ENCODE assay signal across 10 cellular contexts in the genomic region with DNA sequence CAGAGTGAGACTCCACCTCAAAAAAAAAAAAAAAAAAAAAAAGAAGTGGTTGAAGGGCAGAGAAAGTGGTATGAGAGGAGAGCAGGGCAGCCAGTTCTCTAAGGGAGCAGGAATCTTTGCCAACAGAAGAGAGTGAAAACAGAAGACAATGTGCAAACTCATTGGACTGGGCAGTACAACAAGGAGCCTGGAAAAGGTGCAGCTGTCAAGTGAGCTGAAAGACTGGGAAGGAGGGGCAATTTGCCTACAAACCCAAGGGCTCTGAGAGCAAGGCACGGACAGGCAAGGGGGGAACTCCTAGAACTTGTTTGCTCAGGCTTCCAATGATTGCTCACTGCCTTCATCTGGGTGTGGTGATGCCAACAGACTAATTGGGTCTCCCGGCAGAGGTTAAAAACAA. TPM values are rescaled to one million over a fixed set of nuclear protein-coding genes. Genes with fewer than 3 reads are reported as not detected.
A peak's percentile ranks its signal among the peaks of the same experiment; 100 is the strongest.
DNase-seq lines count a peak whose midpoint lies in the region; ATAC-seq and TF ChIP-seq lines count a peak whose summit lies in the region.
"Had no signal": no experiment of that assay in that cellular context is flagged by ENCODE, and none has a peak within 500 bp of the region (broad histone marks: within the 10 kb centered on the region; RNA-seq: fewer than 3 reads in every experiment).

No MANE protein-coding gene starts in this region.

- H3K36me3 ChIP-seq in sigmoid colon = peaks cover 10 to 36% (median 20%) of the 10 kb centered on the region in 4 donors

- H3K9me3 Mint-ChIP-seq in activated CD8-positive, alpha-beta T cell treated with anti-CD3 and anti-CD28 coated beads for 36 hours = no peaks in the 10 kb centered on the region

- no peak overlapping the region for H3K4me3 ChIP-seq in sigmoid colon
- H3K4me3 ChIP-seq: cardiac muscle cell had no signal

- peak overlapping the region; percentile 45 for H3K27ac Mint-ChIP-seq in activated CD8-positive, alpha-beta T cell treated with anti-CD3 and anti-CD28 coated beads for 36 hours

- WGBS in sigmoid colon, 2 donors = 14 to 54% methylated on average over 2 of the region's 2 CpGs

- H3K36me3 Mint-ChIP-seq in activated CD8-positive, alpha-beta T cell treated with anti-CD3 and anti-CD28 coated beads for 36 hours (ENCODE audit: low read depth) = peaks cover 4% of the 10 kb centered on the region

- peaks cover 19% of the 10 kb centered on the region for H3K4me1 Mint-ChIP-seq in activated CD8-positive, alpha-beta T cell treated with anti-CD3 and anti-CD28 coated beads for 36 hours (ENCODE audit: low read depth)

- peak in 2 of 4 donors; percentile 55 to 57 for TF ChIP-seq EP300 in sigmoid colon (IDR thresholded peaks at IDR 0.05)

- peak; percentile 38 for DNase-seq in LHCN-M2 (ENCODE audit: low read depth)
- DNase-seq in activated CD8-positive, alpha-beta T cell treated with anti-CD3 and anti-CD28 coated beads for 36 hours = no peak
- DNase-seq in left ventricle myocardium superior = no peak
- peak; percentile 91 for DNase-seq in sigmoid colon
- DNase-seq in stimulated activated CD4-positive, alpha-beta T cell treated with anti-CD3 and anti-CD28 coated beads, Interleukin-4, amount 100 ng/mL, for 1 hour = no peak

- TF ChIP-seq CTCF in activated CD8-positive, alpha-beta T cell treated with anti-CD3 and anti-CD28 coated beads for 36 hours (IDR thresholded peaks at IDR 0.05) = no peak
- no peak for TF ChIP-seq CTCF in sigmoid colon (IDR thresholded peaks at IDR 0.05)

- intact Hi-C loops in activated CD8-positive, alpha-beta T cell treated with anti-CD3 and anti-CD28 coated beads for 36 hours (cut with micrococcal nuclease) = no loop called here
- intact Hi-C loops in left ventricle myocardium superior (cut with micrococcal nuclease) = no loop called here
- intact Hi-C loops in sigmoid colon (cut with DNase I) = no loop called here

- no peaks in the 10 kb centered on the region for H3K27me3 ChIP-seq in sigmoid colon
- H3K27me3 ChIP-seq: cardiac muscle cell, neutrophil had no signal

- no peak for ATAC-seq in activated CD8-positive, alpha-beta T cell treated with anti-CD3 and anti-CD28 coated beads for 36 hours
- ATAC-seq in left ventricle myocardium superior (peak; percentile 88), HG02973 (IDR thresholded peaks at IDR 0.05; ENCODE audit: unreplicated experiment) (no peak), HG03025 (IDR thresholded peaks at IDR 0.05; ENCODE audit: low FRiP score, unreplicated experiment) (no peak)

- H3K4me3 Mint-ChIP-seq in activated CD8-positive, alpha-beta T cell treated with anti-CD3 and anti-CD28 coated beads for 36 hours = no peak overlapping the region

- H3K27me3 Mint-ChIP-seq in activated CD8-positive, alpha-beta T cell treated with anti-CD3 and anti-CD28 coated beads for 36 hours = no peaks in the 10 kb centered on the region

- no peak for TF ChIP-seq POLR2A in sigmoid colon (IDR thresholded peaks at IDR 0.05)

- no peaks in the 10 kb centered on the region for H3K9me3 ChIP-seq in sigmoid colon
- H3K9me3 ChIP-seq: neutrophil had no signal

- peak overlapping the region; percentile 76 to 86 (median 82) for H3K27ac ChIP-seq in sigmoid colon
- H3K27ac ChIP-seq: cardiac muscle cell, neutrophil had no signal

- CTCF ChIA-PET in activated CD8-positive, alpha-beta T cell treated with anti-CD3 and anti-CD28 coated beads for 36 hours (lab: Charles Lee) = interaction anchor here (0.7 to 1.6 kb wide), 3 partner anchors 14 to 99 kb away, joined by 3 to 4 read pairs (median 3); no protein-coding TSS in a partner anchor

- POLR2A ChIA-PET in activated CD8-positive, alpha-beta T cell treated with anti-CD3 and anti-CD28 coated beads for 36 hours (lab: Charles Lee) = no interaction called here

- H3K4me1 ChIP-seq in sigmoid colon = peaks cover 0 to 72% (median 65%) of the 10 kb centered on the region in 4 donors

RNA-seq across cellular contexts. Expression of a gene that starts 9.5 kb away (rescaled TPM):
- total RNA-seq in LHCN-M2 (2014; rRNA removed) = 139 and 159 TPM in 2 replicates
- 145 TPM for polyA plus RNA-seq in LHCN-M2 (2012)
- total RNA-seq in activated CD8-positive, alpha-beta T cell treated with anti-CD3 and anti-CD28 coated beads for 36 hours = 10 to 100 TPM; 47.1 to 51.3 TPM
- 101 TPM for total RNA-seq in left ventricle myocardium superior
- total RNA-seq in sigmoid colon = 100 to 1,000 TPM; 124 to 146 (median 137) TPM
- 10 to 100 TPM; 48.6 to 75.0 (median 69.4) TPM for polyA plus RNA-seq in sigmoid colon

RNA-seq across cellular contexts. Expression of a gene that starts 10.8 kb away (rescaled TPM):
- 4.0 and 4.3 TPM in 2 replicates for total RNA-seq in LHCN-M2 (2014; rRNA removed)
- 7.6 TPM for polyA plus RNA-seq in LHCN-M2 (2012)
- total RNA-seq in activated CD8-positive, alpha-beta T cell treated with anti-CD3 and anti-CD28 coated beads for 36 hours = 1 to 10 TPM; 8.5 to 8.8 TPM
- total RNA-seq in left ventricle myocardium superior = 8.0 TPM
- total RNA-seq in sigmoid colon = 10 to 100 TPM in 1 of 4 donors, 1 to 10 TPM in 3; 5.0 to 10.5 (median 6.7) TPM
- polyA plus RNA-seq in sigmoid colon = 1 to 10 TPM; 1.2 to 6.6 (median 3.2) TPM

RNA-seq across cellular contexts. Expression of a gene that starts 41.6 kb away (rescaled TPM):
- total RNA-seq in LHCN-M2 (2014; rRNA removed) (0.06 TPM in 1 of 2 replicates, not detected in the other), left ventricle myocardium superior (not detected), sigmoid colon (under 1 TPM in 1 of 4 donors, not detected in 3; 0.36 TPM)
- not detected for polyA plus RNA-seq in LHCN-M2 (2012)
- under 1 TPM; 0.20 to 0.36 TPM for total RNA-seq in activated CD8-positive, alpha-beta T cell treated with anti-CD3 and anti-CD28 coated beads for 36 hours
- 1 to 10 TPM in 2 of 3 donors, under 1 TPM in 1; 0.92 to 2.4 (median 1.1) TPM for polyA plus RNA-seq in sigmoid colon
- total RNA-seq: cardiac muscle cell, SK-MEL-5 had no signal

Comparison
In these comparisons a context has a peak if more than half of its experiments do, and no peak if none do; other contexts are left out.
1. DNase-seq: peak in LHCN-M2 (single experiment) and sigmoid colon (single experiment); none in activated CD8-positive, alpha-beta T cell treated with anti-CD3 and anti-CD28 coated beads for 36 hours (single experiment), left ventricle myocardium superior (single experiment) and stimulated activated CD4-positive, alpha-beta T cell treated with anti-CD3 and anti-CD28 coated beads, Interleukin-4, amount 100 ng/mL, for 1 hour (single experiment).